Comparison of ENCODE assay signal across 8 cellular contexts in genomic region chr16:352547-353403, GRCh38. TPM values are rescaled to one million over a fixed set of nuclear protein-coding genes. Genes with fewer than 3 reads are reported as not detected.
DNase-seq lines count a peak whose midpoint lies in the region; ATAC-seq, FAIRE-seq and TF ChIP-seq lines count a peak whose summit lies in the region.

A gene with protein sequence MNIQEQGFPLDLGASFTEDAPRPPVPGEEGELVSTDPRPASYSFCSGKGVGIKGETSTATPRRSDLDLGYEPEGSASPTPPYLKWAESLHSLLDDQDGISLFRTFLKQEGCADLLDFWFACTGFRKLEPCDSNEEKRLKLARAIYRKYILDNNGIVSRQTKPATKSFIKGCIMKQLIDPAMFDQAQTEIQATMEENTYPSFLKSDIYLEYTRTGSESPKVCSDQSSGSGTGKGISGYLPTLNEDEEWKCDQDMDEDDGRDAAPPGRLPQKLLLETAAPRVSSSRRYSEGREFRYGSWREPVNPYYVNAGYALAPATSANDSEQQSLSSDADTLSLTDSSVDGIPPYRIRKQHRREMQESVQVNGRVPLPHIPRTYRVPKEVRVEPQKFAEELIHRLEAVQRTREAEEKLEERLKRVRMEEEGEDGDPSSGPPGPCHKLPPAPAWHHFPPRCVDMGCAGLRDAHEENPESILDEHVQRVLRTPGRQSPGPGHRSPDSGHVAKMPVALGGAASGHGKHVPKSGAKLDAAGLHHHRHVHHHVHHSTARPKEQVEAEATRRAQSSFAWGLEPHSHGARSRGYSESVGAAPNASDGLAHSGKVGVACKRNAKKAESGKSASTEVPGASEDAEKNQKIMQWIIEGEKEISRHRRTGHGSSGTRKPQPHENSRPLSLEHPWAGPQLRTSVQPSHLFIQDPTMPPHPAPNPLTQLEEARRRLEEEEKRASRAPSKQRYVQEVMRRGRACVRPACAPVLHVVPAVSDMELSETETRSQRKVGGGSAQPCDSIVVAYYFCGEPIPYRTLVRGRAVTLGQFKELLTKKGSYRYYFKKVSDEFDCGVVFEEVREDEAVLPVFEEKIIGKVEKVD (minus strand): TSS chr16:352723. CDS start chr16:347025, 5,698 bp downstream.

- peak within 1 kb of the TSS; percentile 77 for H2AFZ ChIP-seq in astrocyte (ENCODE audit: low read depth, low read length)

- TF ChIP-seq POLR2A in GM12892 (IDR thresholded peaks at IDR 0.05; ENCODE audit: low read depth, low read length) (peak; percentile 60; the same call in 1 of the 2 replicates), vagina (IDR thresholded peaks at IDR 0.05) (peak in 1 of 2 donors; percentile 72)

- FAIRE-seq in GM12892 (lab: Jason Lieb, UNC) (peak; percentile 92), astrocyte (lab: Jason Lieb, UNC) (no peak)

- H3K79me2 ChIP-seq in astrocyte (ENCODE audit: insufficient read depth, low read length): peaks cover 34% of the 10 kb centered on the region

- no peaks in the 10 kb centered on the region for H3K27me3 ChIP-seq in astrocyte (ENCODE audit: insufficient read depth, low read length)
- H3K27me3 ChIP-seq in rectal smooth muscle tissue (ENCODE audit: control insufficient read depth, insufficient read depth, low read length): no peaks in the 10 kb centered on the region
- H3K27me3 ChIP-seq in vagina: no peaks in the 10 kb centered on the region

- H3K27ac ChIP-seq in astrocyte (ENCODE audit: low read depth, low read length): no peak within 1 kb of the TSS
- H3K27ac ChIP-seq in rectal smooth muscle tissue (ENCODE audit: low read depth, low read length): peak within 1 kb of the TSS; percentile 68
- peak within 1 kb of the TSS; percentile 76 for H3K27ac ChIP-seq in vagina

- intact Hi-C loops in vagina (cut with DNase I): loop anchor here (2.0 kb wide), 1 partner anchor 118 kb away; the partner anchor contains the start of gene FAM234A

- H4K20me1 ChIP-seq in astrocyte (ENCODE audit: insufficient read depth, low read length): peaks cover 27% of the 10 kb centered on the region

- peak; percentile 51 for ATAC-seq in HG02943 (IDR thresholded peaks at IDR 0.05; ENCODE audit: low read depth, unreplicated experiment)

- peak within 1 kb of the TSS; percentile 91 for H3K4me3 Mint-ChIP-seq in astrocyte (ENCODE audit: unreplicated experiment)

- H3K4me1 ChIP-seq in astrocyte (ENCODE audit: insufficient read depth, low read length) (no peaks in the 10 kb centered on the region), rectal smooth muscle tissue (ENCODE audit: control insufficient read depth, insufficient read depth, low read length) (no peaks in the 10 kb centered on the region), vagina (peaks cover 27% of the 10 kb centered on the region)

- no peaks in the 10 kb centered on the region for H3K27me3 Mint-ChIP-seq in astrocyte (ENCODE audit: low read depth, unreplicated experiment)

- H3K9me3 Mint-ChIP-seq in astrocyte (ENCODE audit: unreplicated experiment): no peaks in the 10 kb centered on the region

- H3K27ac Mint-ChIP-seq in astrocyte (ENCODE audit: unreplicated experiment): peak within 1 kb of the TSS; percentile 91

- H3K4me1 Mint-ChIP-seq in astrocyte (ENCODE audit: low read depth, unreplicated experiment): peaks cover 14% of the 10 kb centered on the region

- H3K4me3 ChIP-seq in astrocyte (ENCODE audit: insufficient read depth, low read depth, low read length): peak within 1 kb of the TSS; percentile 79
- peak within 1 kb of the TSS; percentile 72 for H3K4me3 ChIP-seq in rectal smooth muscle tissue (ENCODE audit: low read length)
- peak within 1 kb of the TSS; percentile 65 to 73 for H3K4me3 ChIP-seq in vagina

- H3K9ac ChIP-seq in astrocyte (ENCODE audit: low read length): peak within 1 kb of the TSS; percentile 82
- peak within 1 kb of the TSS; percentile 56 for H3K9ac ChIP-seq in rectal smooth muscle tissue (ENCODE audit: low read length)

- H3K36me3 ChIP-seq in astrocyte (ENCODE audit: insufficient read depth, low read length) (no peaks in the 10 kb centered on the region), rectal smooth muscle tissue (ENCODE audit: control insufficient read depth, insufficient read depth, low read length) (no peaks in the 10 kb centered on the region), vagina (no peaks in the 10 kb centered on the region)

- H3K4me2 ChIP-seq in astrocyte (ENCODE audit: low read length): peak within 1 kb of the TSS; percentile 95

- DNase-seq in GM12892 (ENCODE audit: insufficient read length): peak; percentile 86
- peak; percentile 91 for DNase-seq in NCI-H2029 treated with DMSO at 0.1 percent for 48 hours (lab: John Stamatoyannopoulos, UW)
- DNase-seq in T-helper 22 cell (ENCODE audit: low read depth): peak; percentile 100
- DNase-seq in astrocyte (ENCODE audit: low read depth): peak; percentile 72
- peak; percentile 87 for DNase-seq in hepatic stellate cell (ENCODE audit: low spot score)
- peak; percentile 98 to 99 for DNase-seq in vagina (ENCODE audit: extremely low spot score in 2 of 2)

- H3K9me3 ChIP-seq in astrocyte (ENCODE audit: insufficient read depth, low read depth, low read length) (no peaks in the 10 kb centered on the region), vagina (no peaks in the 10 kb centered on the region)

- no peaks in the 10 kb centered on the region for H3K36me3 Mint-ChIP-seq in astrocyte (ENCODE audit: low read depth, unreplicated experiment)

- TF ChIP-seq CTCF in astrocyte (IDR thresholded peaks at IDR 0.05; ENCODE audit: insufficient read depth, low read depth, low read length) (no peak), vagina (IDR thresholded peaks at IDR 0.05) (peak in 1 of 3 experiments; percentile 12)

RNA-seq across cellular contexts. Expression of the gene that starts here (rescaled TPM):
- 8.6 TPM for polyA plus RNA-seq in GM12892 (2012; ENCODE audit: missing spikeins)
- total RNA-seq in astrocyte (27.0 and 28.8 TPM in 2 replicates), vagina (16.9 TPM)
